31 cellular contexts compared by ENCODE assay signal in genomic region chr15:42805266-42805665, GRCh38.
"Had no signal": no experiment of that assay in that cellular context is flagged by ENCODE, and none has a peak within 500 bp of the region (broad histone marks: within the 10 kb centered on the region; RNA-seq: fewer than 3 reads in every experiment).

No MANE protein-coding gene starts in this region.

- H3K9me3 Mint-ChIP-seq: activated CD4-positive, alpha-beta memory T cell treated with anti-CD3 and anti-CD28 coated beads for 36 hours; activated CD4-positive, alpha-beta T cell treated with anti-CD3 and anti-CD28 coated beads, Interleukin-2, amount 10 ng/mL, durations not matched to agents 24 days and 14 days; activated T-cell treated with anti-CD3 and anti-CD28 coated beads, Interleukin-2, amount 50 U/mL, for 24 hours; activated T-cell treated with anti-CD3 and anti-CD28 coated beads, Interleukin-2, amount 50 U/mL, for 72 hours; central memory CD8-positive, alpha-beta T cell; dendritic cell treated with granulocyte-macrophage colony-stimulating factor and Interleukin-4, amounts not matched to agents 40 ng/mL and 50 ng/mL, for 4 days; effector memory CD8-positive, alpha-beta T cell; T-helper 2 cell treated with Interferon-gamma antibody and Interleukin-4, amounts not matched to agents 5 μg/mL and 100 μg/mL, for 36 hours had no signal

- H3K4me1 Mint-ChIP-seq: activated CD4-positive, alpha-beta T cell treated with anti-CD3 and anti-CD28 coated beads for 36 hours; activated CD4-positive, alpha-beta T cell treated with anti-CD3 and anti-CD28 coated beads, Interleukin-2, amount 10 ng/mL, durations not matched to agents 24 days and 14 days; central memory CD8-positive, alpha-beta T cell; T-helper 17 cell had no signal

- H3K36me3 ChIP-seq: brain microvascular endothelial cell had no signal

- H3K4me3 Mint-ChIP-seq: activated CD4-positive, alpha-beta memory T cell treated with anti-CD3 and anti-CD28 coated beads for 36 hours; activated CD4-positive, alpha-beta T cell treated with anti-CD3 and anti-CD28 coated beads for 36 hours; activated CD4-positive, alpha-beta T cell treated with anti-CD3 and anti-CD28 coated beads, Interleukin-2, amount 10 ng/mL, durations not matched to agents 24 days and 14 days; activated CD8-positive, alpha-beta T cell treated with anti-CD3 and anti-CD28 coated beads, Interleukin-2, amount 10 ng/mL, durations not matched to agents 7 days and 5 days; activated naive CD8-positive, alpha-beta T cell; activated T-cell treated with anti-CD3 and anti-CD28 coated beads, Interleukin-2, amount 50 U/mL, for 24 hours; activated T-cell treated with anti-CD3 and anti-CD28 coated beads, Interleukin-2, amount 50 U/mL, for 72 hours; central memory CD8-positive, alpha-beta T cell; dendritic cell treated with granulocyte-macrophage colony-stimulating factor and Interleukin-4, amounts not matched to agents 40 ng/mL and 50 ng/mL, for 4 days; effector memory CD8-positive, alpha-beta T cell; T-helper 17 cell; T-helper 2 cell treated with Interferon-gamma antibody and Interleukin-4, amounts not matched to agents 5 μg/mL and 100 μg/mL, for 36 hours had no signal

- H3K4me1 ChIP-seq: esophagus squamous epithelium, gastroesophageal sphincter had no signal

- ATAC-seq: activated CD4-positive, alpha-beta T cell treated with anti-CD3 and anti-CD28 coated beads for 36 hours; activated CD8-positive, alpha-beta T cell treated with anti-CD3 and anti-CD28 coated beads, Interleukin-2, amount 10 ng/mL, durations not matched to agents 7 days and 5 days; activated T-cell treated with anti-CD3 and anti-CD28 coated beads, Interleukin-2, amount 50 U/mL, for 72 hours; effector memory CD8-positive, alpha-beta T cell; gastroesophageal sphincter; T-helper 17 cell had no signal

- H3K4me3 ChIP-seq: coronary artery, dorsolateral prefrontal cortex, esophagus squamous epithelium, gastroesophageal sphincter had no signal

- H3K9me3 ChIP-seq: esophagus squamous epithelium, gastroesophageal sphincter had no signal

- H3K27me3 Mint-ChIP-seq: activated CD4-positive, alpha-beta memory T cell treated with anti-CD3 and anti-CD28 coated beads for 36 hours; activated CD4-positive, alpha-beta T cell treated with anti-CD3 and anti-CD28 coated beads for 36 hours; activated CD4-positive, alpha-beta T cell treated with anti-CD3 and anti-CD28 coated beads, Interleukin-2, amount 10 ng/mL, durations not matched to agents 24 days and 14 days; activated naive CD8-positive, alpha-beta T cell; activated T-cell treated with anti-CD3 and anti-CD28 coated beads, Interleukin-2, amount 50 U/mL, for 24 hours; central memory CD8-positive, alpha-beta T cell; dendritic cell treated with granulocyte-macrophage colony-stimulating factor and Interleukin-4, amounts not matched to agents 40 ng/mL and 50 ng/mL, for 4 days; effector memory CD8-positive, alpha-beta T cell; T-helper 17 cell had no signal

- DNase-seq: activated CD4-positive, alpha-beta memory T cell treated with anti-CD3 and anti-CD28 coated beads for 36 hours; activated CD4-positive, alpha-beta T cell treated with anti-CD3 and anti-CD28 coated beads for 36 hours; activated CD4-positive, alpha-beta T cell treated with anti-CD3 and anti-CD28 coated beads, Interleukin-2, amount 10 ng/mL, durations not matched to agents 24 days and 14 days; activated CD4-positive, CD25-positive, alpha-beta regulatory T cell; activated CD4-positive, CD25-positive, alpha-beta regulatory T cell treated with anti-CD3 and anti-CD28 coated beads, Interleukin-2, amount 50 U/mL, for 72 hours; activated CD8-positive, alpha-beta memory T cell treated with anti-CD3 and anti-CD28 coated beads, Interleukin-2, amount 50 U/mL, for 48 hours; activated CD8-positive, alpha-beta T cell treated with anti-CD3 and anti-CD28 coated beads, Interleukin-2, amount 10 ng/mL, durations not matched to agents 7 days and 5 days; activated gamma-delta T cell treated with Interleukin-2 at 50 U/mL for 16 hours; activated naive CD4-positive, alpha-beta T cell treated with anti-CD3 and anti-CD28 coated beads, Interleukin-2, amount 50 U/mL, for 16 hours; activated naive CD4-positive, alpha-beta T cell treated with Interleukin-2 at 50 U/mL for 16 hours; activated T-cell treated with anti-CD3 and anti-CD28 coated beads for 4 hours; activated T-cell treated with anti-CD3 and anti-CD28 coated beads, Interleukin-2, amount 50 U/mL, for 24 hours; activated T-cell treated with anti-CD3 and anti-CD28 coated beads, Interleukin-2, amount 50 U/mL, for 72 hours; amniotic stem cell; anterior cingulate cortex; brain microvascular endothelial cell; dorsolateral prefrontal cortex; effector memory CD8-positive, alpha-beta T cell; esophagus squamous epithelium; foreskin melanocyte; head of caudate nucleus; T-helper 1 cell; T-helper 17 cell; T1000 had no signal

- H3K27me3 ChIP-seq: brain microvascular endothelial cell, dorsolateral prefrontal cortex, esophagus squamous epithelium, gastroesophageal sphincter had no signal

- H3K27ac Mint-ChIP-seq: activated CD4-positive, alpha-beta memory T cell treated with anti-CD3 and anti-CD28 coated beads for 36 hours; activated CD4-positive, alpha-beta T cell treated with anti-CD3 and anti-CD28 coated beads for 36 hours; activated CD4-positive, alpha-beta T cell treated with anti-CD3 and anti-CD28 coated beads, Interleukin-2, amount 10 ng/mL, durations not matched to agents 24 days and 14 days; activated CD8-positive, alpha-beta T cell treated with anti-CD3 and anti-CD28 coated beads, Interleukin-2, amount 10 ng/mL, durations not matched to agents 7 days and 5 days; activated naive CD8-positive, alpha-beta T cell; activated T-cell treated with anti-CD3 and anti-CD28 coated beads, Interleukin-2, amount 50 U/mL, for 24 hours; activated T-cell treated with anti-CD3 and anti-CD28 coated beads, Interleukin-2, amount 50 U/mL, for 72 hours; dendritic cell treated with granulocyte-macrophage colony-stimulating factor and Interleukin-4, amounts not matched to agents 40 ng/mL and 50 ng/mL, for 4 days; effector memory CD8-positive, alpha-beta T cell; T-helper 17 cell; T-helper 2 cell treated with Interferon-gamma antibody and Interleukin-4, amounts not matched to agents 5 μg/mL and 100 μg/mL, for 36 hours had no signal

- H3K27ac ChIP-seq: brain microvascular endothelial cell, coronary artery, epithelial cell of prostate, esophagus squamous epithelium, gastroesophageal sphincter had no signal
